In the genomic region with DNA sequence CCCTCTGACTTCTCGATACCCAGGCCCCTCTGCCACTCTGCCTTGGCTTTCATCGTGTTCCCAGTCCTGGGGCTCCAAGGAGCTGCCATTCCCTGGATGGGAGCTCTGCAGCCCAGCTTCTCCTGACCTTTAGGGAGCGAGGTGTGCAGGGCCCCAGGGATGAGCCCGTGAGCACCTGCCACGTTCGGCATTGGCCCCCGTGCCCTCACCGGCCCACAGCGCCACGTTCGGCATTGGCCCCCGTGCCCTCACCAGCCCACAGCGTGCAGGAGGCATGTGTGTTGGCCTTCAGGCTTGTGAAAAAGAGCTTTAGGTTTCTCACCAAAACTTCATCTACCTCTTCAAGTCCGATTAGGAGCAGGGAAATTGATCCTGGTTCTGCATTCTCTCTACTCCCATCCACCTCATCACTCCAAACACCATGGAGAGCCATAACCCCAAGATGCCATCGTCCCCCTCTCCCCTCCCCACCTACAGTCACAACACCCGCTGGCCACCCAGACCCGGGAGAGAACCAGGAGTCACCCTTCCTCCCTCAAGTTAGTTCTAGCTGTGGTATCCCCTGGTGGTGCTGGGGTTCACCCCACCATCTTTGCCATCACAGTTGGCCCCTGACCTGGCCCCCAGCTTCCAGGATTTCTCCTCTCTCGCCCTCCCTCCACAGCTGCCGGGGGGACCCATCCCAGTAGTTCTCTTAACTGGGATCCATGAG, we compare ENCODE assay signal across 22 cellular contexts.
DNase-seq lines count a peak whose midpoint lies in the region; ATAC-seq and TF ChIP-seq lines count a peak whose summit lies in the region.
"Had no signal": no experiment of that assay in that cellular context is flagged by ENCODE, and none has a peak within 500 bp of the region (broad histone marks: within the 10 kb centered on the region; RNA-seq: fewer than 3 reads in every experiment).

No MANE protein-coding gene starts in this region.

- H3K4me3 ChIP-seq in upper lobe of right lung (no peak overlapping the region), WERI-Rb-1 (ENCODE audit: low read depth, low read length) (no peak overlapping the region)
- H3K4me3 ChIP-seq: A549; BLaER1 treated with 17β-estradiol and CSF1 and Interleukin-3, amounts not matched to agents 10 nM and 100 nM; GM12878; GM23338 had no signal

- no peak for TF ChIP-seq CTCF in upper lobe of right lung (IDR thresholded peaks at IDR 0.05)
- TF ChIP-seq CTCF in WERI-Rb-1 (IDR thresholded peaks at IDR 0.05; ENCODE audit: low read depth, low read length), result no peak

- no peak for ATAC-seq in Right ventricle myocardium superior (ENCODE audit: poor library complexity)
- ATAC-seq in upper lobe of right lung, result no peak
- ATAC-seq in GM18502 (IDR thresholded peaks at IDR 0.05; ENCODE audit: poor library complexity, unreplicated experiment), result no peak
- ATAC-seq: A549, GM12878, GM23338 had no signal

- H3K4me1 ChIP-seq in upper lobe of right lung, result no peaks in the 10 kb centered on the region
- H3K4me1 ChIP-seq: A549 had no signal

- no peaks in the 10 kb centered on the region for H3K27me3 ChIP-seq in upper lobe of right lung
- H3K27me3 ChIP-seq in WERI-Rb-1 (ENCODE audit: insufficient read depth, low read depth, severe bottlenecking), result no peaks in the 10 kb centered on the region
- H3K27me3 ChIP-seq: BE2C; BLaER1 treated with 17β-estradiol and CSF1 and Interleukin-3, amounts not matched to agents 10 nM and 100 nM had no signal

- H3K9me3 ChIP-seq in upper lobe of right lung (no peaks in the 10 kb centered on the region), WERI-Rb-1 (ENCODE audit: severe bottlenecking) (no peaks in the 10 kb centered on the region)
- H3K9me3 ChIP-seq: A549, BE2C had no signal

- H3K36me3 ChIP-seq in upper lobe of right lung (peaks cover 30% of the 10 kb centered on the region), WERI-Rb-1 (no peaks in the 10 kb centered on the region; the same call in 1 of the 2 replicates)
- H3K36me3 ChIP-seq: BE2C; BLaER1 treated with 17β-estradiol and CSF1 and Interleukin-3, amounts not matched to agents 10 nM and 100 nM had no signal

- intact Hi-C loops in cardiac septum (cut with DNase I), result no loop called here
- intact Hi-C loops in Right ventricle myocardium superior (cut with DNase I), result no loop called here
- intact Hi-C loops in posterior vena cava (cut with DNase I), result no loop called here
- intact Hi-C loops in upper lobe of right lung (cut with DNase I), result no loop called here

- peak; percentile 50 for DNase-seq in cardiac septum (ENCODE audit: low spot score)
- DNase-seq in Right ventricle myocardium superior, result no peak
- DNase-seq in posterior vena cava (ENCODE audit: low spot score), result peak; percentile 64
- DNase-seq in upper lobe of right lung, result peak; percentile 34
- DNase-seq in WERI-Rb-1, result no peak
- DNase-seq: 8988T; ACHN; AML-193; BE2C; CD4-positive, alpha-beta T cell; CD8-positive, alpha-beta memory T cell; DMS 273 treated with DMSO at 0.1 percent for 48 hours; DMS79; EL; GDM1; H9; HFFc6 had no signal

- no peak overlapping the region for H3K27ac ChIP-seq in upper lobe of right lung
- H3K27ac ChIP-seq in WERI-Rb-1, result no peak overlapping the region
- H3K27ac ChIP-seq: A549; BLaER1 treated with 17β-estradiol and CSF1 and Interleukin-3, amounts not matched to agents 10 nM and 100 nM had no signal

Comparison
In these comparisons a context has a peak if more than half of its experiments do, and no peak if none do; other contexts are left out.
1. DNase-seq: peak in cardiac septum (single experiment), posterior vena cava (single experiment) and upper lobe of right lung (single experiment); none in Right ventricle myocardium superior (single experiment) and WERI-Rb-1 (single experiment).